ENCODE assay signal across 1 cellular context in genomic region chr22:22425783-22426624, GRCh38.
TF ChIP-seq lines count a peak whose summit lies in the region.

No MANE protein-coding gene starts in this region.

TF ChIP-seq in HepG2, 621 proteins besides CTCF, POLR2A, EP300 and RAD21 (continued from another document):
- TF ChIP-seq MZF1 (CRISPR knock-in tag; IDR thresholded peaks at IDR 0.05; ENCODE audit: borderline replicate concordance) (no peak), PAF1 (CRISPR knock-in tag; IDR thresholded peaks at IDR 0.05) (no peak), ZFP91 (CRISPR knock-in tag; IDR thresholded peaks at IDR 0.05; ENCODE audit: borderline replicate concordance) (peak; percentile 49; the same call in 1 of the 2 replicates), ZNF407 (CRISPR knock-in tag; IDR thresholded peaks at IDR 0.05; ENCODE audit: not compliant biosample characterization) (no peak), FOXJ3 (CRISPR knock-in tag; IDR thresholded peaks at IDR 0.05; ENCODE audit: borderline replicate concordance) (peak; percentile 23; the same call in 1 of the 2 replicates), KDM2A (CRISPR knock-in tag; IDR thresholded peaks at IDR 0.05; ENCODE audit: borderline replicate concordance, low read depth) (no peak), SMARCC2 (IDR thresholded peaks at IDR 0.05) (no peak), NBN (conservative IDR thresholded peaks at IDR 0.05) (no peak), YEATS2 (CRISPR knock-in tag; IDR thresholded peaks at IDR 0.05; ENCODE audit: borderline replicate concordance) (no peak), MTF1 (CRISPR knock-in tag; IDR thresholded peaks at IDR 0.05) (no peak), ZNF629 (CRISPR knock-in tag; conservative IDR thresholded peaks at IDR 0.05) (no peak), ARID3A (IDR thresholded peaks at IDR 0.05; ENCODE audit: low read depth, low read length) (no peak), ZNF782 (CRISPR knock-in tag; IDR thresholded peaks at IDR 0.05; ENCODE audit: borderline replicate concordance) (no peak), ZNF251 (CRISPR knock-in tag; IDR thresholded peaks at IDR 0.05) (no peak), XRCC5 (optimal IDR thresholded peaks at IDR 0.05; ENCODE audit: low read length) (no peak)
